In the genomic region with DNA sequence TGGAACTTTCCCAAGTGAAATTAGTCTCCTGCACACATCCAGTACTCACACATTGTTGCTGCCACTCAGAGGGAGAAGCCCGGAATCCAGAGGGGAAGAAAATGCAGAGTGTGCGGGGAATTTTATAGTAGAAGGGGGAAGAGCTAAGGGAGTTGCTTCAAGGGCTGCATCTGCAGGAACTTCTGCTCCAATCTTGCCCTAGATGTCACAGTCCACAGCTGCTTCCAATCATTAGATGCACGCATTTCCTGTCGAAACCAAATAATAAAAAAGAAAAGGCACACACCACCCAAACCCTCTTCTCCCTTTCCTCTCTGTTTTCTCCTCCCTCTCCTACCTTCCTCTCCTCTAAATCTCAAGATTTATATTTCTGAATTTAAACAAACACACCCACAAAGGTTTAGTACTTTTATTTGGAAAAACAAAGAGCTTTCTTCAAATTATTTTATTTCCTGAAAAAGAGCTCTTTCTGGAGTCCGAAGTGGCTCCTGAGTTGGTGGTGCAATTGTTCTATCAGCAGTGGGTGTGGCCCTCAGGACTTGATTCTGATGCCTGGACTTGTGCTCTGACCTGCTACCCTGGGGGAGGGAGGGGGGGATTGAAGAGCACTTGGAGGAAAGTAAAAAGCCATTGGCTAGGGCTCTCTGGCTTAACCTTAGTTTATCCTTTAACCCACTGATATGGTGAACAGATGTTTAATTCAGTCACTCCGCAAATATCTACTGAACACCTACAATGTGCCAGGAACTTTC, we compare ENCODE assay signal across 19 cellular contexts.
A peak's percentile ranks its signal among the peaks of the same experiment; 100 is the strongest.
DNase-seq lines count a peak whose midpoint lies in the region; ATAC-seq and TF ChIP-seq lines count a peak whose summit lies in the region.
"Had no signal": no experiment of that assay in that cellular context is flagged by ENCODE, and none has a peak within 500 bp of the region (broad histone marks: within the 10 kb centered on the region; RNA-seq: fewer than 3 reads in every experiment).

No MANE protein-coding gene starts in this region.

- peaks cover 24% of the 10 kb centered on the region for H3K4me1 Mint-ChIP-seq in nephron
- H3K4me1 Mint-ChIP-seq in activated naive CD4-positive, alpha-beta T cell treated with anti-CD3 and anti-CD28 coated beads for 36 hours (ENCODE audit: low read depth) = no peaks in the 10 kb centered on the region
- no peaks in the 10 kb centered on the region for H3K4me1 Mint-ChIP-seq in activated T-cell treated with anti-CD3 and anti-CD28 coated beads, Interleukin-2, amount 50 U/mL, for 4 hours (ENCODE audit: low read depth)
- H3K4me1 Mint-ChIP-seq: activated CD4-positive, alpha-beta T cell treated with anti-CD3 and anti-CD28 coated beads, Interleukin-2, amount 10 ng/mL, durations not matched to agents 24 days and 14 days had no signal

- no peak overlapping the region for H3K4me3 Mint-ChIP-seq in nephron
- no peak overlapping the region for H3K4me3 Mint-ChIP-seq in activated naive CD4-positive, alpha-beta T cell treated with anti-CD3 and anti-CD28 coated beads for 36 hours
- H3K4me3 Mint-ChIP-seq in activated T-cell treated with anti-CD3 and anti-CD28 coated beads, Interleukin-2, amount 50 U/mL, for 4 hours = no peak overlapping the region
- H3K4me3 Mint-ChIP-seq: activated CD4-positive, alpha-beta T cell treated with anti-CD3 and anti-CD28 coated beads, Interleukin-2, amount 10 ng/mL, durations not matched to agents 24 days and 14 days had no signal

- TF ChIP-seq CTCF in Loucy (conservative IDR thresholded peaks at IDR 0.05; ENCODE audit: low read length) (no peak), fibroblast of pulmonary artery (IDR thresholded peaks at IDR 0.05; ENCODE audit: low read length, missing control alignments) (no peak), nephron (IDR thresholded peaks at IDR 0.05; ENCODE audit: unreplicated experiment in 3 of 3) (no peak), colonic mucosa (IDR thresholded peaks at IDR 0.05) (no peak)

- H3K79me2 ChIP-seq in Loucy (ENCODE audit: insufficient read depth, low read length) = no peaks in the 10 kb centered on the region

- H3K9me3 Mint-ChIP-seq in nephron = no peaks in the 10 kb centered on the region
- H3K9me3 Mint-ChIP-seq in activated naive CD4-positive, alpha-beta T cell treated with anti-CD3 and anti-CD28 coated beads for 36 hours = no peaks in the 10 kb centered on the region
- no peaks in the 10 kb centered on the region for H3K9me3 Mint-ChIP-seq in activated T-cell treated with anti-CD3 and anti-CD28 coated beads, Interleukin-2, amount 50 U/mL, for 4 hours
- H3K9me3 Mint-ChIP-seq: activated CD4-positive, alpha-beta T cell treated with anti-CD3 and anti-CD28 coated beads, Interleukin-2, amount 10 ng/mL, durations not matched to agents 24 days and 14 days had no signal

- no peaks in the 10 kb centered on the region for H4K20me1 ChIP-seq in Loucy (ENCODE audit: insufficient read depth, low read length, poor library complexity, severe bottlenecking)

- no peaks in the 10 kb centered on the region for H3K36me3 ChIP-seq in Loucy (ENCODE audit: insufficient read depth, low read length)
- H3K36me3 ChIP-seq in colonic mucosa = no peaks in the 10 kb centered on the region
- H3K36me3 ChIP-seq: right lobe of liver, vagina had no signal

- no peaks in the 10 kb centered on the region for H3K36me3 Mint-ChIP-seq in nephron (ENCODE audit: low read depth)
- H3K36me3 Mint-ChIP-seq in activated naive CD4-positive, alpha-beta T cell treated with anti-CD3 and anti-CD28 coated beads for 36 hours (ENCODE audit: low read depth) = no peaks in the 10 kb centered on the region
- H3K36me3 Mint-ChIP-seq in activated T-cell treated with anti-CD3 and anti-CD28 coated beads, Interleukin-2, amount 50 U/mL, for 4 hours (ENCODE audit: insufficient read depth) = no peaks in the 10 kb centered on the region
- H3K36me3 Mint-ChIP-seq: activated naive CD4-positive, alpha-beta T cell treated with anti-CD3 and anti-CD28 coated beads, Interleukin-2, amount 50 U/mL, for 72 hours had no signal

- peak overlapping the region; percentile 70 to 87 (median 86) for H3K27ac Mint-ChIP-seq in nephron
- H3K27ac Mint-ChIP-seq in activated naive CD4-positive, alpha-beta T cell treated with anti-CD3 and anti-CD28 coated beads for 36 hours = no peak overlapping the region
- H3K27ac Mint-ChIP-seq: activated CD4-positive, alpha-beta T cell treated with anti-CD3 and anti-CD28 coated beads, Interleukin-2, amount 10 ng/mL, durations not matched to agents 24 days and 14 days; activated naive CD4-positive, alpha-beta T cell treated with anti-CD3 and anti-CD28 coated beads, Interleukin-2, amount 50 U/mL, for 72 hours had no signal

- no peaks in the 10 kb centered on the region for H3K9me2 ChIP-seq in Loucy (replicated peaks; ENCODE audit: low read depth, low read length)

- peaks cover 24% of the 10 kb centered on the region for H3K4me1 ChIP-seq in Loucy (ENCODE audit: insufficient read depth, low read length, poor library complexity, severe bottlenecking)
- no peaks in the 10 kb centered on the region for H3K4me1 ChIP-seq in colonic mucosa
- H3K4me1 ChIP-seq: right lobe of liver had no signal

- H3K4me3 ChIP-seq in Loucy (ENCODE audit: low read length, poor library complexity, severe bottlenecking) (peak overlapping the region; percentile 46), fibroblast of pulmonary artery (replicated peaks; ENCODE audit: low read depth, low read length) (no peak overlapping the region), colonic mucosa (no peak overlapping the region)
- H3K4me3 ChIP-seq: GM12878, right lobe of liver, vagina had no signal

- intact Hi-C loops in activated naive CD4-positive, alpha-beta T cell treated with anti-CD3 and anti-CD28 coated beads for 36 hours (cut with micrococcal nuclease) = no loop called here
- intact Hi-C loops in colonic mucosa (cut with DNase I) = no loop called here

- no peak overlapping the region for H3K27ac ChIP-seq in colonic mucosa
- H3K27ac ChIP-seq: right lobe of liver, vagina had no signal

- CTCF ChIA-PET in activated naive CD4-positive, alpha-beta T cell treated with anti-CD3 and anti-CD28 coated beads for 36 hours (lab: Charles Lee) = no interaction called here

- no peaks in the 10 kb centered on the region for H3K27me3 ChIP-seq in Loucy (ENCODE audit: insufficient read depth, low read length, poor library complexity, severe bottlenecking)
- H3K27me3 ChIP-seq in colonic mucosa = no peaks in the 10 kb centered on the region
- H3K27me3 ChIP-seq: right lobe of liver, vagina had no signal

- DNase-seq in AG20443 (ENCODE audit: low spot score) (peak; percentile 71), fibroblast of pulmonary artery (ENCODE audit: low read depth) (peak; percentile 61), colonic mucosa (no peak)
- DNase-seq in activated naive CD4-positive, alpha-beta T cell treated with anti-CD3 and anti-CD28 coated beads for 36 hours = no peak
- DNase-seq in activated T-cell treated with anti-CD3 and anti-CD28 coated beads, Interleukin-2, amount 50 U/mL, for 4 hours = no peak
- DNase-seq: activated CD4-positive, alpha-beta T cell treated with anti-CD3 and anti-CD28 coated beads, Interleukin-2, amount 10 ng/mL, durations not matched to agents 24 days and 14 days; cortex of kidney; KG1; kidney glomerular epithelial cell; NCI-H1092; NCI-H69; OCI-M1; right lobe of liver had no signal

- H3K9me3 ChIP-seq in Loucy (ENCODE audit: insufficient read depth, low read depth, low read length) = no peaks in the 10 kb centered on the region
- H3K9me3 ChIP-seq in colonic mucosa = no peaks in the 10 kb centered on the region
- H3K9me3 ChIP-seq: right lobe of liver, vagina had no signal

- no peaks in the 10 kb centered on the region for H3F3A ChIP-seq in Loucy (ENCODE audit: low read depth)

- no peak overlapping the region for H2AFZ ChIP-seq in Loucy (ENCODE audit: low read length)

- H3K9ac ChIP-seq in Loucy (ENCODE audit: low read depth, low read length, poor library complexity, severe bottlenecking) = no peak overlapping the region
- H3K9ac ChIP-seq in colonic mucosa (ENCODE audit: low read depth in 2 of 2, low read length in 2 of 2) = no peak overlapping the region

- ATAC-seq in GM21526 (IDR thresholded peaks at IDR 0.05; ENCODE audit: low FRiP score, unreplicated experiment) = no peak
- ATAC-seq in activated T-cell treated with anti-CD3 and anti-CD28 coated beads, Interleukin-2, amount 50 U/mL, for 4 hours = no peak
- ATAC-seq: activated naive CD4-positive, alpha-beta T cell treated with anti-CD3 and anti-CD28 coated beads, Interleukin-2, amount 50 U/mL, for 72 hours; GM12878; right lobe of liver had no signal

- peak overlapping the region; percentile 53 for H3K4me2 ChIP-seq in Loucy (ENCODE audit: low read depth, low read length, poor library complexity, severe bottlenecking)

- no peaks in the 10 kb centered on the region for H3K27me3 Mint-ChIP-seq in nephron (ENCODE audit: low read depth)
- peaks cover 2% of the 10 kb centered on the region for H3K27me3 Mint-ChIP-seq in activated naive CD4-positive, alpha-beta T cell treated with anti-CD3 and anti-CD28 coated beads for 36 hours (ENCODE audit: low read depth)
- H3K27me3 Mint-ChIP-seq in activated T-cell treated with anti-CD3 and anti-CD28 coated beads, Interleukin-2, amount 50 U/mL, for 4 hours (ENCODE audit: low read depth) = peaks cover 2% of the 10 kb centered on the region
- H3K27me3 Mint-ChIP-seq: activated CD4-positive, alpha-beta T cell treated with anti-CD3 and anti-CD28 coated beads, Interleukin-2, amount 10 ng/mL, durations not matched to agents 24 days and 14 days had no signal

Comparison
In these comparisons a context has a peak if more than half of its experiments do, and no peak if none do; other contexts are left out.
1. DNase-seq: peak in AG20443 (single experiment) and fibroblast of pulmonary artery (single experiment); none in activated naive CD4-positive, alpha-beta T cell treated with anti-CD3 and anti-CD28 coated beads for 36 hours (single experiment), colonic mucosa (single experiment) and activated T-cell treated with anti-CD3 and anti-CD28 coated beads, Interleukin-2, amount 50 U/mL, for 4 hours (single experiment).